20 cellular contexts compared by ENCODE assay signal in genomic region chr1:22815421-22816062, GRCh38.
DNase-seq lines count a peak whose midpoint lies in the region; ATAC-seq and TF ChIP-seq lines count a peak whose summit lies in the region.
"Had no signal": no experiment of that assay in that cellular context is flagged by ENCODE, and none has a peak within 500 bp of the region (broad histone marks: within the 10 kb centered on the region; RNA-seq: fewer than 3 reads in every experiment).

No MANE protein-coding gene starts in this region.

- DNase-seq in anterior cingulate cortex (lab: John Stamatoyannopoulos, UW): peak in 32 of 58 donors; percentile 16 to 87 (median 46)
- peak; percentile 63 for DNase-seq in globus pallidus (ENCODE audit: low spot score)
- DNase-seq in endodermal cell: no peak
- no peak for DNase-seq in esophagus squamous epithelium (lab: John Stamatoyannopoulos, UW)
- no peak for DNase-seq in activated naive CD4-positive, alpha-beta T cell treated with anti-CD3 and anti-CD28 coated beads, Interleukin-2, amount 50 U/mL, for 16 hours
- DNase-seq: activated CD4-positive, alpha-beta T cell treated with anti-CD3 and anti-CD28 coated beads, Interleukin-2, amount 50 U/mL, for 1 hour; GOT3; immature natural killer cell; IMR-90; retina; stimulated activated CD4-positive, alpha-beta T cell treated with anti-CD3 and anti-CD28 coated beads, Interleukin-15, amount 100 ng/mL, for 24 hours; stimulated activated CD8-positive, alpha-beta memory T cell treated with anti-CD3 and anti-CD28 coated beads, Interleukin-4, amount 100 ng/mL, for 48 hours; T-helper 2 cell; WERI-Rb-1 had no signal

- H3K9ac ChIP-seq in endodermal cell (ENCODE audit: extremely low read depth, low read length, poor library complexity, severe bottlenecking): no peak overlapping the region
- H3K9ac ChIP-seq: SK-N-SH had no signal

- H3K27ac Mint-ChIP-seq in nephron: peak overlapping the region in 2 of 3 experiments; percentile 71 to 77
- H3K27ac Mint-ChIP-seq in endodermal cell: no peak overlapping the region
- H3K27ac Mint-ChIP-seq: immature natural killer cell had no signal

- H3K36me3 Mint-ChIP-seq in nephron (ENCODE audit: low read depth) (no peaks in the 10 kb centered on the region), endodermal cell (ENCODE audit: low read depth) (no peaks in the 10 kb centered on the region)
- H3K36me3 Mint-ChIP-seq: immature natural killer cell had no signal

- H3K9me3 Mint-ChIP-seq in nephron: no peaks in the 10 kb centered on the region
- no peaks in the 10 kb centered on the region for H3K9me3 Mint-ChIP-seq in endodermal cell
- H3K9me3 Mint-ChIP-seq: immature natural killer cell had no signal

- no peak for ATAC-seq in HG03460 (IDR thresholded peaks at IDR 0.05; ENCODE audit: unreplicated experiment)

- 75 to 78% methylated on average over 11 to 12 of the region's 12 CpGs for WGBS in endodermal cell (ENCODE audit: insufficient coverage in 1 of 2, insufficient read length in 1 of 2), 2 experiments
- WGBS in esophagus squamous epithelium, 2 donors: 37 to 69% methylated on average over 8 of the region's 12 CpGs

- H3K9me3 ChIP-seq in endodermal cell (ENCODE audit: control insufficient read depth, low read length): no peaks in the 10 kb centered on the region
- no peaks in the 10 kb centered on the region for H3K9me3 ChIP-seq in esophagus squamous epithelium
- H3K9me3 ChIP-seq: neutrophil, SK-N-SH had no signal

- no peaks in the 10 kb centered on the region for H3K27me3 ChIP-seq in endodermal cell (ENCODE audit: control insufficient read depth, insufficient read depth, low read length, poor library complexity, severe bottlenecking)
- H3K27me3 ChIP-seq in esophagus squamous epithelium: peaks cover 0 to 44% (median 0%) of the 10 kb centered on the region in 4 donors
- H3K27me3 ChIP-seq: neutrophil had no signal

- TF ChIP-seq POLR2A in esophagus squamous epithelium (IDR thresholded peaks at IDR 0.05): no peak

- no peak overlapping the region for H3K4me3 Mint-ChIP-seq in nephron
- H3K4me3 Mint-ChIP-seq in endodermal cell: no peak overlapping the region
- H3K4me3 Mint-ChIP-seq: immature natural killer cell had no signal

- H3K36me3 ChIP-seq in endodermal cell (ENCODE audit: control insufficient read depth, insufficient read depth, low read length) (no peaks in the 10 kb centered on the region), esophagus squamous epithelium (no peaks in the 10 kb centered on the region)
- H3K36me3 ChIP-seq: neutrophil, WERI-Rb-1 had no signal

- H3K4me3 ChIP-seq in endodermal cell (ENCODE audit: low read length) (no peak overlapping the region), esophagus squamous epithelium (no peak overlapping the region)

- H3K4me1 ChIP-seq in endodermal cell (ENCODE audit: control insufficient read depth, insufficient read depth, low read length): peaks cover 13% of the 10 kb centered on the region
- H3K4me1 ChIP-seq in esophagus squamous epithelium: peaks cover 0 to 16% (median 3%) of the 10 kb centered on the region in 3 donors

- TF ChIP-seq CTCF in nephron (IDR thresholded peaks at IDR 0.05; ENCODE audit: unreplicated experiment in 3 of 3): no peak
- TF ChIP-seq CTCF in endodermal cell (conservative IDR thresholded peaks at IDR 0.05): no peak
- no peak for TF ChIP-seq CTCF in esophagus squamous epithelium (IDR thresholded peaks at IDR 0.05)

- peak overlapping the region; percentile 58 for H3K27ac ChIP-seq in temporal lobe (ENCODE audit: low read depth, low read length)
- H3K27ac ChIP-seq in endodermal cell (ENCODE audit: low read depth, low read length): no peak overlapping the region
- H3K27ac ChIP-seq in esophagus squamous epithelium: no peak overlapping the region
- H3K27ac ChIP-seq: C4-2B, neutrophil, WERI-Rb-1 had no signal

- intact Hi-C loops in esophagus squamous epithelium (cut with DNase I): no loop called here

- H3K27me3 Mint-ChIP-seq in nephron (ENCODE audit: low read depth): no peaks in the 10 kb centered on the region
- no peaks in the 10 kb centered on the region for H3K27me3 Mint-ChIP-seq in endodermal cell (ENCODE audit: insufficient read depth)

- H3K4me1 Mint-ChIP-seq in nephron (peaks cover 11% of the 10 kb centered on the region), endodermal cell (peaks cover 38% of the 10 kb centered on the region)
- H3K4me1 Mint-ChIP-seq: immature natural killer cell had no signal

Comparison
In these comparisons a context has a peak if more than half of its experiments do, and no peak if none do; other contexts are left out.
1. DNase-seq: peak in anterior cingulate cortex (32 of 58) and globus pallidus (single experiment); none in endodermal cell (single experiment), esophagus squamous epithelium (single experiment) and activated naive CD4-positive, alpha-beta T cell treated with anti-CD3 and anti-CD28 coated beads, Interleukin-2, amount 50 U/mL, for 16 hours (single experiment).